8 cellular contexts compared by ENCODE assay signal in the genomic region with DNA sequence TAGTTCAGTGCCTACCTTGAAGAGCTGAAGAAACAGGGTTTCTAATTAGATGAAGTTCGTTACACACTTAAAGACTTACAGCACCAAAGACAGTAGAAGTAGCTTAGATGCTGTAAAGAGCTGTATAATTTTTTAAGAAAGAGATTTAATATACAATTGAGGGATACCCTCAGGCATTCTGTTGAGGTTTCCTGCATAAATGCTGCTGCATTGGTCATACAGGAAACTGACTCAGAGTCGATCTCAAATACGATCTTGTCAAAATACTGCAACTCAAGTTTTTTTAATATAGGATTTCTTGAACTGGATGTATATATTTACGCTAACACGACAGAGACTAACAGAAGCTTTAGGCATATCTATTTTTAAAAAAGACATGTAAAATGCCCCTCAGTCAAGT. TPM values are rescaled to one million over a fixed set of nuclear protein-coding genes. Genes with fewer than 3 reads are reported as not detected.
DNase-seq lines count a peak whose midpoint lies in the region; ATAC-seq and TF ChIP-seq lines count a peak whose summit lies in the region.

No MANE protein-coding gene starts in this region.

- peaks cover 39% of the 10 kb centered on the region for H3K4me1 Mint-ChIP-seq in dendritic cell treated with granulocyte-macrophage colony-stimulating factor and Interleukin-4, amounts not matched to agents 40 ng/mL and 50 ng/mL, for 4 days (ENCODE audit: low read depth)

- H3K4me3 ChIP-seq in OCI-LY1 (ENCODE audit: low read depth, low read length, poor library complexity, severe bottlenecking): peak overlapping the region; percentile 90
- no peak overlapping the region for H3K4me3 ChIP-seq in sigmoid colon

- ATAC-seq in GM19324 (IDR thresholded peaks at IDR 0.05; ENCODE audit: low FRiP score, unreplicated experiment) (no peak), GM18861 (IDR thresholded peaks at IDR 0.05; ENCODE audit: unreplicated experiment) (no peak)

- no peaks in the 10 kb centered on the region for H4K20me1 ChIP-seq in OCI-LY1 (ENCODE audit: insufficient read depth, low read length)

- peaks cover 38% of the 10 kb centered on the region for H3K4me1 ChIP-seq in OCI-LY1 (ENCODE audit: insufficient read depth, low read length, severe bottlenecking)
- H3K4me1 ChIP-seq in sigmoid colon: peaks cover 0 to 31% (median 20%) of the 10 kb centered on the region in 4 donors

- peak overlapping the region; percentile 82 for H3K4me2 ChIP-seq in OCI-LY1 (ENCODE audit: low read length)

- no peak for TF ChIP-seq POLR2A in sigmoid colon (IDR thresholded peaks at IDR 0.05)

- WGBS in sigmoid colon, 2 donors: 18 to 29% methylated on average over 5 of the region's 5 CpGs

- H3K9me2 ChIP-seq in OCI-LY1 (ENCODE audit: low read depth, low read length): no peaks in the 10 kb centered on the region

- H3K9me3 ChIP-seq in OCI-LY1 (ENCODE audit: low read length) (no peaks in the 10 kb centered on the region), sigmoid colon (no peaks in the 10 kb centered on the region)

- H3K36me3 ChIP-seq in OCI-LY1 (ENCODE audit: insufficient read depth, low read length) (peaks cover 5% of the 10 kb centered on the region; the same call in 1 of the 2 replicates), sigmoid colon (no peaks in the 10 kb centered on the region)

- DNase-seq in DMS53 (lab: John Stamatoyannopoulos, UW): peak; percentile 36
- DNase-seq in DMS53 treated with DMSO at 0.1 percent for 48 hours (lab: John Stamatoyannopoulos, UW; ENCODE audit: unreplicated experiment): no peak
- no peak for DNase-seq in sigmoid colon
- DNase-seq in middle frontal gyrus (ENCODE audit: extremely low spot score, low spot score): no peak

- intact Hi-C loops in dendritic cell treated with granulocyte-macrophage colony-stimulating factor and Interleukin-4, amounts not matched to agents 40 ng/mL and 50 ng/mL, for 4 days (cut with micrococcal nuclease): loop anchor here (5.0 kb wide), 1 partner anchor 1237 kb away; no protein-coding TSS in a partner anchor
- intact Hi-C loops in sigmoid colon (cut with DNase I): no loop called here

- TF ChIP-seq CTCF in OCI-LY1 (IDR thresholded peaks at IDR 0.05; ENCODE audit: low read length) (no peak), sigmoid colon (IDR thresholded peaks at IDR 0.05) (no peak)

- no peaks in the 10 kb centered on the region for H3K27me3 ChIP-seq in OCI-LY1 (ENCODE audit: insufficient read depth, low read length)
- no peaks in the 10 kb centered on the region for H3K27me3 ChIP-seq in sigmoid colon

- no peaks in the 10 kb centered on the region for H3K9me3 Mint-ChIP-seq in dendritic cell treated with granulocyte-macrophage colony-stimulating factor and Interleukin-4, amounts not matched to agents 40 ng/mL and 50 ng/mL, for 4 days

- TF ChIP-seq EP300 in sigmoid colon (IDR thresholded peaks at IDR 0.05): no peak

- 0 out of 2 replicates have a peak, but pooled peaks cover 3% of the 10 kb centered on the region for H3F3A ChIP-seq in OCI-LY1 (ENCODE audit: insufficient read depth, low read length)

- peak overlapping the region; percentile 42 for H3K4me3 Mint-ChIP-seq in dendritic cell treated with granulocyte-macrophage colony-stimulating factor and Interleukin-4, amounts not matched to agents 40 ng/mL and 50 ng/mL, for 4 days

- H3K36me3 Mint-ChIP-seq in dendritic cell treated with granulocyte-macrophage colony-stimulating factor and Interleukin-4, amounts not matched to agents 40 ng/mL and 50 ng/mL, for 4 days (ENCODE audit: low read depth): peaks cover 26% of the 10 kb centered on the region

- peak overlapping the region; percentile 90 for H3K9ac ChIP-seq in OCI-LY1 (ENCODE audit: low read length)

- H3K27ac Mint-ChIP-seq in dendritic cell treated with granulocyte-macrophage colony-stimulating factor and Interleukin-4, amounts not matched to agents 40 ng/mL and 50 ng/mL, for 4 days: peak overlapping the region; percentile 97

- H3K27me3 Mint-ChIP-seq in dendritic cell treated with granulocyte-macrophage colony-stimulating factor and Interleukin-4, amounts not matched to agents 40 ng/mL and 50 ng/mL, for 4 days: no peaks in the 10 kb centered on the region

- peak overlapping the region; percentile 98 for H3K27ac ChIP-seq in OCI-LY1 (ENCODE audit: low read depth, low read length, poor library complexity, severe bottlenecking)
- peak overlapping the region; percentile 93 to 98 (median 96) for H3K27ac ChIP-seq in sigmoid colon

- peaks cover 7% of the 10 kb centered on the region; the same call in 1 of the 2 replicates for H3K79me2 ChIP-seq in OCI-LY1 (ENCODE audit: insufficient read depth, low read length)

- H2AFZ ChIP-seq in OCI-LY1 (ENCODE audit: low read length): no peak overlapping the region

RNA-seq across cellular contexts. Expression of a gene that starts 2.5 kb away (rescaled TPM):
- 100 to 1,000 TPM in 1 of 4 donors, 10 to 100 TPM in 3; 29.6 to 109 (median 61.1) TPM for total RNA-seq in sigmoid colon
- 10 to 100 TPM in 1 of 3 donors, 1 to 10 TPM in 2; 2.3 to 13.6 (median 3.0) TPM for polyA plus RNA-seq in sigmoid colon
